Comparison of ENCODE assay signal across 22 cellular contexts in genomic region chr12:129310346-129310745, GRCh38.
"Had no signal": no experiment of that assay in that cellular context is flagged by ENCODE, and none has a peak within 500 bp of the region (broad histone marks: within the 10 kb centered on the region; RNA-seq: fewer than 3 reads in every experiment).

No MANE protein-coding gene starts in this region.

- H3K36me3 ChIP-seq: colonic mucosa, esophagus squamous epithelium, prostate gland, right atrium auricular region, sigmoid colon, tibial artery had no signal

- H3K4me3 ChIP-seq: colonic mucosa, esophagus squamous epithelium, prostate gland, right atrium auricular region, sigmoid colon, testis, tibial artery had no signal

- ATAC-seq: effector memory CD8-positive, alpha-beta T cell; naive thymus-derived CD8-positive, alpha-beta T cell; stimulated activated memory B cell treated with anti-CD40 and anti-IgM and Interleukin-4, amounts not matched to agents 10 μg/mL and 1 μg/mL and 100 μg/mL, for 72 hours; stimulated activated naive CD8-positive, alpha-beta T cell treated with anti-CD3 and anti-CD28 coated beads, Interleukin-15, Interleukin-2, amounts not matched to agents 100 U/mL and 50 U/mL, for 24 hours had no signal

- DNase-seq: colonic mucosa; dermis blood vessel endothelial cell; effector memory CD8-positive, alpha-beta T cell; erythroblast; esophagus squamous epithelium; hypothalamus; immature natural killer cell; islet precursor cell; kidney glomerular epithelial cell; mammary epithelial cell; naive thymus-derived CD8-positive, alpha-beta T cell; nephron progenitor cell; nucleus accumbens; sigmoid colon; stimulated activated CD4-positive, alpha-beta T cell treated with anti-CD3 and anti-CD28 coated beads, Interleukin-4, amount 100 ng/mL, for 4 hours; stimulated activated naive CD8-positive, alpha-beta T cell treated with anti-CD3 and anti-CD28 coated beads, Interleukin-15, Interleukin-2, amounts not matched to agents 100 U/mL and 50 U/mL, for 24 hours; substantia nigra; testis; tibial artery had no signal

- H3K27ac ChIP-seq: colonic mucosa, esophagus squamous epithelium, prostate gland, right atrium auricular region, sigmoid colon, testis, tibial artery had no signal

- H3K27me3 ChIP-seq: colonic mucosa, esophagus squamous epithelium, right atrium auricular region, sigmoid colon, testis, tibial artery had no signal

- H3K4me1 ChIP-seq: colonic mucosa, esophagus squamous epithelium, prostate gland, right atrium auricular region, sigmoid colon, testis, tibial artery had no signal

- H3K9me3 ChIP-seq: colonic mucosa, prostate gland, testis, tibial artery had no signal
